ENCODE assay signal across 12 cellular contexts in genomic region chr3:149703474-149703873, GRCh38. TPM values are rescaled to one million over a fixed set of nuclear protein-coding genes. Genes with fewer than 3 reads are reported as not detected.
A peak's percentile ranks its signal among the peaks of the same experiment; 100 is the strongest.
DNase-seq lines count a peak whose midpoint lies in the region; FAIRE-seq and TF ChIP-seq lines count a peak whose summit lies in the region.
"Had no signal": no experiment of that assay in that cellular context is flagged by ENCODE, and none has a peak within 500 bp of the region (broad histone marks: within the 10 kb centered on the region; RNA-seq: fewer than 3 reads in every experiment).

No MANE protein-coding gene starts in this region.

- no peaks in the 10 kb centered on the region for H3K79me2 ChIP-seq in osteoblast (ENCODE audit: insufficient read depth, low read length)

- peak overlapping the region; percentile 69 for H2AFZ ChIP-seq in osteoblast (ENCODE audit: low read length)

- H3K27me3 ChIP-seq in AG04450 (ENCODE audit: control insufficient read depth, insufficient read depth, low read length) (no peaks in the 10 kb centered on the region), osteoblast (ENCODE audit: insufficient read depth, low read length) (no peaks in the 10 kb centered on the region)

- peak overlapping the region; percentile 95 for H3K27ac Mint-ChIP-seq in HFFc6

- no peaks in the 10 kb centered on the region for H3K36me3 ChIP-seq in osteoblast (ENCODE audit: insufficient read depth, low read length)

- no peak for FAIRE-seq in D721Med (lab: Jason Lieb, UNC)
- FAIRE-seq: HepG2 had no signal

- H3K4me2 ChIP-seq in osteoblast (ENCODE audit: insufficient read depth, low read length), result no peak overlapping the region

- H3K4me3 ChIP-seq in AG04450 (ENCODE audit: low read depth, low read length) (no peak overlapping the region), fibroblast of mammary gland (ENCODE audit: control insufficient read depth, low read depth, low read length) (no peak overlapping the region), osteoblast (ENCODE audit: insufficient read depth, low read length) (no peak overlapping the region)

- H3K4me3 Mint-ChIP-seq in HFFc6, result peak overlapping the region; percentile 40; the same call in 1 of the 2 replicates

- peaks cover 22% of the 10 kb centered on the region for H3K4me1 ChIP-seq in osteoblast (ENCODE audit: insufficient read depth, low read length)

- TF ChIP-seq CTCF in AG04450 (IDR thresholded peaks at IDR 0.05; ENCODE audit: low read depth, low read length) (no peak), HFFc6 (IDR thresholded peaks at IDR 0.05) (no peak), fibroblast of mammary gland (conservative IDR thresholded peaks at IDR 0.05; ENCODE audit: control insufficient read depth, insufficient read depth, low read depth, low read length) (no peak), osteoblast (IDR thresholded peaks at IDR 0.05; ENCODE audit: extremely low read depth, low read depth, low read length) (no peak), D721Med (IDR thresholded peaks at IDR 0.05; ENCODE audit: insufficient read depth, missing control alignments) (no peak)

- CTCF ChIA-PET in AG04450 (lab: Charles Lee), result interaction anchor here (1.1 to 1.3 kb wide), 3 partner anchors 14 to 173 kb away, joined by 3 to 5 read pairs (median 3); no protein-coding TSS in a partner anchor

- no peaks in the 10 kb centered on the region; the same call in 1 of the 2 replicates for H3K27me3 Mint-ChIP-seq in HFFc6 (ENCODE audit: insufficient read depth)

- peaks cover 38% of the 10 kb centered on the region for H3K4me1 Mint-ChIP-seq in HFFc6 (ENCODE audit: low read depth)

- DNase-seq in AG04450 (ENCODE audit: low read depth, low spot score), result no peak
- no peak for DNase-seq in HFFc6
- DNase-seq in fibroblast of mammary gland (ENCODE audit: low read depth), result peak; percentile 98
- DNase-seq in osteoblast (ENCODE audit: insufficient read length, low spot score, missing footprints), result no peak
- DNase-seq in dermis blood vessel endothelial cell, result no peak
- DNase-seq in D721Med (ENCODE audit: insufficient read length, low spot score), result no peak
- no peak for DNase-seq in KG1 (lab: John Stamatoyannopoulos, UW)
- DNase-seq in DMS153 treated with DMSO at 0.1 percent for 48 hours (lab: John Stamatoyannopoulos, UW; ENCODE audit: unreplicated experiment), result no peak
- DNase-seq: ACHN; effector CD4-positive, alpha-beta T cell; NCI-H345 had no signal

- H3K9me3 Mint-ChIP-seq in HFFc6, result peaks cover 14% of the 10 kb centered on the region

- H3K9me3 ChIP-seq in AG04450 (ENCODE audit: control insufficient read depth, insufficient read depth, low read length) (peaks cover 4% of the 10 kb centered on the region; the same call in 1 of the 2 replicates), osteoblast (ENCODE audit: low read depth, low read length) (peaks cover 3% of the 10 kb centered on the region)

- POLR2A ChIA-PET in AG04450 (lab: Yijun Ruan, JAX), result interaction anchor here (1.2 to 1.4 kb wide), 2 partner anchors 46 to 149 kb away, joined by 3 to 4 read pairs; partner anchors contain the start of gene WWTR1

- no peaks in the 10 kb centered on the region for H4K20me1 ChIP-seq in osteoblast (ENCODE audit: insufficient read depth, low read length)

- H3K27ac ChIP-seq in AG04450 (ENCODE audit: low read depth, low read length), result peak overlapping the region; percentile 55
- H3K27ac ChIP-seq in osteoblast (ENCODE audit: low read depth, low read length), result peak overlapping the region; percentile 87

- H3K36me3 Mint-ChIP-seq in HFFc6 (ENCODE audit: low read depth), result peaks cover 6% of the 10 kb centered on the region; the same call in 1 of the 2 replicates

RNA-seq across cellular contexts. Expression of gene WWTR1, which starts 45.6 kb away (rescaled TPM):
- polyA plus RNA-seq in AG04450 (2011; rRNA removed), result 161 and 164 TPM in 2 replicates
- polyA minus RNA-seq in AG04450 (2011; rRNA and poly(A)+ RNA removed), result 209 and 230 TPM in 2 replicates
- total RNA-seq in HFFc6 (2021; fragmentation: NEBNext Ultra II Directional; extraction: Animal tissue kit (Norgen Biotek cat#: 25700)), result 10 to 100 TPM; 41.5 to 49.7 (median 45.5) TPM
- 79.3 and 84.7 TPM in 2 replicates for total RNA-seq in osteoblast
- 111 and 207 TPM in 2 replicates for total RNA-seq in dermis blood vessel endothelial cell

RNA-seq across cellular contexts. Expression of gene COMMD2, which starts 48.8 kb away (rescaled TPM):
- polyA plus RNA-seq in AG04450 (2011; rRNA removed), result 43.5 and 56.0 TPM in 2 replicates
- polyA minus RNA-seq in AG04450 (2011; rRNA and poly(A)+ RNA removed), result 10.5 and 15.2 TPM in 2 replicates
- 10 to 100 TPM; 27.0 to 32.8 (median 31.5) TPM for total RNA-seq in HFFc6 (2021; fragmentation: NEBNext Ultra II Directional; extraction: Animal tissue kit (Norgen Biotek cat#: 25700))
- total RNA-seq in osteoblast (38.4 and 38.6 TPM in 2 replicates), dermis blood vessel endothelial cell (30.8 and 38.1 TPM in 2 replicates)
